Comparison of ENCODE assay signal across 16 cellular contexts in genomic region chr5:34941936-34942335, GRCh38. TPM values are rescaled to one million over a fixed set of nuclear protein-coding genes. Genes with fewer than 3 reads are reported as not detected.
DNase-seq lines count a peak whose midpoint lies in the region; ATAC-seq and TF ChIP-seq lines count a peak whose summit lies in the region.
"Had no signal": no experiment of that assay in that cellular context is flagged by ENCODE, and none has a peak within 500 bp of the region (broad histone marks: within the 10 kb centered on the region; RNA-seq: fewer than 3 reads in every experiment).

No MANE protein-coding gene starts in this region.

- no peaks in the 10 kb centered on the region for H3K27me3 ChIP-seq in brain microvascular endothelial cell (replicated peaks)
- H3K27me3 ChIP-seq: BLaER1 had no signal

- no peak for TF ChIP-seq CTCF in brain microvascular endothelial cell (IDR thresholded peaks at IDR 0.05; ENCODE audit: low read depth, low read length, missing control alignments)
- TF ChIP-seq CTCF in GM10248 (IDR thresholded peaks at IDR 0.05; ENCODE audit: control extremely low read depth, extremely low read depth, low read depth, missing control alignments), result no peak

- in situ Hi-C loops in SK-MEL-5 (cut with HindIII; ENCODE audit: low pct_unique_long_range_greater_than_20kb, low sequenced_read_pairs), result no loop called here
- in situ Hi-C loops in brain microvascular endothelial cell (cut with HindIII; ENCODE audit: low pct_ligation_motif_present, low sequenced_read_pairs), result no loop called here

- peak overlapping the region; percentile 42 for H3K27ac Mint-ChIP-seq in activated naive CD8-positive, alpha-beta T cell treated with anti-CD3 and anti-CD28 coated beads for 36 hours
- H3K27ac Mint-ChIP-seq in activated naive CD8-positive, alpha-beta T cell treated with anti-CD3 and anti-CD28 coated beads, Interleukin-2, amount 50 U/mL, for 24 hours, result no peak overlapping the region
- H3K27ac Mint-ChIP-seq: CD14-positive monocyte had no signal

- DNase-seq in activated naive CD8-positive, alpha-beta T cell treated with anti-CD3 and anti-CD28 coated beads for 36 hours, result no peak
- no peak for DNase-seq in activated naive CD8-positive, alpha-beta T cell treated with anti-CD3 and anti-CD28 coated beads, Interleukin-2, amount 50 U/mL, for 24 hours
- DNase-seq in SK-MEL-5 (ENCODE audit: low read depth, low spot score) (peak; percentile 30), brain microvascular endothelial cell (peak; percentile 13), foreskin melanocyte (peak; percentile 4), GM10248 (ENCODE audit: extremely low spot score) (no peak)
- DNase-seq in stimulated activated CD4-positive, alpha-beta T cell treated with anti-CD3 and anti-CD28 coated beads, Interleukin-1b, Interleukin-23, amount 100 ng/mL, for 48 hours, result no peak
- DNase-seq: 8988T; CD4-positive, alpha-beta memory T cell; DMS153; DMS79; GDM1 had no signal

- ATAC-seq in activated naive CD8-positive, alpha-beta T cell treated with anti-CD3 and anti-CD28 coated beads, Interleukin-2, amount 50 U/mL, for 24 hours, result no peak
- no peak for ATAC-seq in GM18858 (IDR thresholded peaks at IDR 0.05; ENCODE audit: unreplicated experiment)

- no peaks in the 10 kb centered on the region for H3K4me1 Mint-ChIP-seq in activated naive CD8-positive, alpha-beta T cell treated with anti-CD3 and anti-CD28 coated beads for 36 hours
- no peaks in the 10 kb centered on the region for H3K4me1 Mint-ChIP-seq in activated naive CD8-positive, alpha-beta T cell treated with anti-CD3 and anti-CD28 coated beads, Interleukin-2, amount 50 U/mL, for 24 hours
- H3K4me1 Mint-ChIP-seq: CD14-positive monocyte had no signal

- no peaks in the 10 kb centered on the region for H3K27me3 Mint-ChIP-seq in activated naive CD8-positive, alpha-beta T cell treated with anti-CD3 and anti-CD28 coated beads for 36 hours
- no peaks in the 10 kb centered on the region for H3K27me3 Mint-ChIP-seq in activated naive CD8-positive, alpha-beta T cell treated with anti-CD3 and anti-CD28 coated beads, Interleukin-2, amount 50 U/mL, for 24 hours
- H3K27me3 Mint-ChIP-seq: CD4-positive, alpha-beta memory T cell had no signal

- H3K9me3 Mint-ChIP-seq in activated naive CD8-positive, alpha-beta T cell treated with anti-CD3 and anti-CD28 coated beads for 36 hours, result no peaks in the 10 kb centered on the region
- H3K9me3 Mint-ChIP-seq in activated naive CD8-positive, alpha-beta T cell treated with anti-CD3 and anti-CD28 coated beads, Interleukin-2, amount 50 U/mL, for 24 hours, result no peaks in the 10 kb centered on the region
- H3K9me3 Mint-ChIP-seq: CD14-positive monocyte; CD4-positive, alpha-beta memory T cell had no signal

- H3K36me3 ChIP-seq in brain microvascular endothelial cell (replicated peaks), result peaks cover 36% of the 10 kb centered on the region

- no peak overlapping the region for H3K4me3 ChIP-seq in brain microvascular endothelial cell (ENCODE audit: low read depth, low read length)
- H3K4me3 ChIP-seq: BLaER1, HAP-1 had no signal

- H3K27ac ChIP-seq in brain microvascular endothelial cell, result no peak overlapping the region
- H3K27ac ChIP-seq: BLaER1 had no signal

- CTCF ChIA-PET in GM10248 (lab: Yijun Ruan, JAX), result no interaction called here

- POLR2A ChIA-PET in GM10248 (lab: Yijun Ruan, JAX), result no interaction called here

- H3K36me3 Mint-ChIP-seq in activated naive CD8-positive, alpha-beta T cell treated with anti-CD3 and anti-CD28 coated beads for 36 hours, result peaks cover 16% of the 10 kb centered on the region
- H3K36me3 Mint-ChIP-seq in activated naive CD8-positive, alpha-beta T cell treated with anti-CD3 and anti-CD28 coated beads, Interleukin-2, amount 50 U/mL, for 24 hours (ENCODE audit: low read depth), result peaks cover 53% of the 10 kb centered on the region

- H3K4me3 Mint-ChIP-seq in activated naive CD8-positive, alpha-beta T cell treated with anti-CD3 and anti-CD28 coated beads for 36 hours, result no peak overlapping the region
- H3K4me3 Mint-ChIP-seq in activated naive CD8-positive, alpha-beta T cell treated with anti-CD3 and anti-CD28 coated beads, Interleukin-2, amount 50 U/mL, for 24 hours, result no peak overlapping the region
- H3K4me3 Mint-ChIP-seq: CD14-positive monocyte; CD4-positive, alpha-beta memory T cell had no signal

RNA-seq across cellular contexts. Expression of gene DNAJC21, which starts 12.6 kb away (rescaled TPM):
- 10 to 100 TPM; 51.4 to 52.4 TPM for total RNA-seq in activated naive CD8-positive, alpha-beta T cell treated with anti-CD3 and anti-CD28 coated beads for 36 hours
- 38.6 and 43.1 TPM in 2 replicates for total RNA-seq in SK-MEL-5 (2014; rRNA removed; shearing (Covaris generic))
- polyA plus RNA-seq in SK-MEL-5 (2015; cell fraction: cytosol; rRNA removed), result 30.8 and 43.8 TPM in 2 replicates
- polyA plus RNA-seq in SK-MEL-5 (2015; cell fraction: nucleus; rRNA removed), result 15.7 and 23.6 TPM in 2 replicates

RNA-seq across cellular contexts. Expression of gene BRIX1, which starts 26.4 kb away (rescaled TPM):
- 100 to 1,000 TPM; 115 to 118 TPM for total RNA-seq in activated naive CD8-positive, alpha-beta T cell treated with anti-CD3 and anti-CD28 coated beads for 36 hours
- total RNA-seq in SK-MEL-5 (2014; rRNA removed; shearing (Covaris generic)), result 157 and 165 TPM in 2 replicates
- polyA plus RNA-seq in SK-MEL-5 (2015; cell fraction: cytosol; rRNA removed), result 72.7 and 79.5 TPM in 2 replicates
- 79.7 and 81.3 TPM in 2 replicates for polyA plus RNA-seq in SK-MEL-5 (2015; cell fraction: nucleus; rRNA removed)

RNA-seq across cellular contexts. Expression of gene RAD1, which starts 26.6 kb away (rescaled TPM):
- total RNA-seq in activated naive CD8-positive, alpha-beta T cell treated with anti-CD3 and anti-CD28 coated beads for 36 hours, result 10 to 100 TPM; 54.8 to 55.8 TPM
- total RNA-seq in SK-MEL-5 (2014; rRNA removed; shearing (Covaris generic)), result 51.2 and 59.0 TPM in 2 replicates
- polyA plus RNA-seq in SK-MEL-5 (2015; cell fraction: cytosol; rRNA removed), result 27.4 and 36.6 TPM in 2 replicates
- 38.8 and 52.1 TPM in 2 replicates for polyA plus RNA-seq in SK-MEL-5 (2015; cell fraction: nucleus; rRNA removed)

Comparison
In these comparisons a context has a peak if more than half of its experiments do, and no peak if none do; other contexts are left out.
1. DNase-seq: peak in SK-MEL-5 (single experiment), brain microvascular endothelial cell (single experiment) and foreskin melanocyte (single experiment); none in activated naive CD8-positive, alpha-beta T cell treated with anti-CD3 and anti-CD28 coated beads for 36 hours (single experiment), activated naive CD8-positive, alpha-beta T cell treated with anti-CD3 and anti-CD28 coated beads, Interleukin-2, amount 50 U/mL, for 24 hours (single experiment), GM10248 (single experiment) and stimulated activated CD4-positive, alpha-beta T cell treated with anti-CD3 and anti-CD28 coated beads, Interleukin-1b, Interleukin-23, amount 100 ng/mL, for 48 hours (single experiment).